15 cellular contexts compared by ENCODE assay signal in genomic region chr11:86678296-86678695, GRCh38. TPM values are rescaled to one million over a fixed set of nuclear protein-coding genes. Genes with fewer than 3 reads are reported as not detected.
A peak's percentile ranks its signal among the peaks of the same experiment; 100 is the strongest.
DNase-seq lines count a peak whose midpoint lies in the region; ATAC-seq and TF ChIP-seq lines count a peak whose summit lies in the region.
"Had no signal": no experiment of that assay in that cellular context is flagged by ENCODE, and none has a peak within 500 bp of the region (broad histone marks: within the 10 kb centered on the region; RNA-seq: fewer than 3 reads in every experiment).

No MANE protein-coding gene starts in this region.

- H3K36me3 ChIP-seq in ectodermal cell (ENCODE audit: control insufficient read depth, insufficient read depth, low read length) (no peaks in the 10 kb centered on the region), uterus (no peaks in the 10 kb centered on the region)
- H3K36me3 ChIP-seq: HAP-1 had no signal

- H3K9me3 Mint-ChIP-seq in neural crest cell, result no peaks in the 10 kb centered on the region

- H3K27ac ChIP-seq in right cardiac atrium (ENCODE audit: low read length), result peak overlapping the region; percentile 38
- H3K27ac ChIP-seq in ectodermal cell (ENCODE audit: insufficient read depth, low read depth, low read length, poor library complexity, severe bottlenecking), result peak overlapping the region; percentile 94
- peak overlapping the region; percentile 57 to 60 for H3K27ac ChIP-seq in uterus

- no peaks in the 10 kb centered on the region for H3K27me3 Mint-ChIP-seq in neural crest cell (ENCODE audit: low read depth)
- H3K27me3 Mint-ChIP-seq: IgD-negative memory B cell had no signal

- intact Hi-C loops in right cardiac atrium (cut with DNase I) (loop anchor here in 1 of 4 donors (10.0 kb wide), 1 partner anchor 127 kb away; the partner anchor contains the start of gene PRSS23), left cardiac atrium (cut with DNase I) (no loop called here), uterus (cut with DNase I; ENCODE audit: low total_unique reads) (no loop called here)

- peaks cover 36% of the 10 kb centered on the region for H3K4me1 Mint-ChIP-seq in neural crest cell

- no peak for TF ChIP-seq POLR2A in uterus (IDR thresholded peaks at IDR 0.05)

- DNase-seq in right cardiac atrium (no peak), left cardiac atrium (no peak), neural crest cell (ENCODE audit: low read depth, low spot score) (no peak), uterus (no peak), Ammon's horn (ENCODE audit: low spot score) (no peak), NCI-H2081 (lab: John Stamatoyannopoulos, UW) (no peak)
- DNase-seq: Caco-2, NCI-H226, NCI-H748 treated with DMSO at 0.1 percent for 48 hours, SIG-M5 had no signal

- ATAC-seq in right cardiac atrium (no peak), left cardiac atrium (no peak), HG02588 (IDR thresholded peaks at IDR 0.05; ENCODE audit: unreplicated experiment) (no peak)
- ATAC-seq: A549 had no signal

- no peaks in the 10 kb centered on the region for H3K9me3 ChIP-seq in right cardiac atrium (ENCODE audit: control insufficient read depth, low read length)
- no peaks in the 10 kb centered on the region for H3K9me3 ChIP-seq in ectodermal cell (ENCODE audit: control insufficient read depth, low read length)
- no peaks in the 10 kb centered on the region for H3K9me3 ChIP-seq in uterus
- H3K9me3 ChIP-seq: A549, Caco-2, HAP-1 had no signal

- H3K4me3 Mint-ChIP-seq in neural crest cell, result peak overlapping the region; percentile 6
- H3K4me3 Mint-ChIP-seq: IgD-negative memory B cell had no signal

- peak overlapping the region; percentile 81 for H3K27ac Mint-ChIP-seq in neural crest cell (ENCODE audit: unreplicated experiment)
- H3K27ac Mint-ChIP-seq: IgD-negative memory B cell had no signal

- 73% methylated on average over 3 of the region's 3 CpGs for WGBS in right cardiac atrium
- 30 to 36% methylated on average over 3 of the region's 3 CpGs for WGBS in ectodermal cell, 2 experiments

- H3K4me3 ChIP-seq in right cardiac atrium (ENCODE audit: low read length), result no peak overlapping the region
- no peak overlapping the region for H3K4me3 ChIP-seq in ectodermal cell (ENCODE audit: insufficient read depth, low read depth, low read length)
- no peak overlapping the region for H3K4me3 ChIP-seq in uterus
- H3K4me3 ChIP-seq: A549, HAP-1 had no signal

- TF ChIP-seq CTCF in neural crest cell (conservative IDR thresholded peaks at IDR 0.05) (no peak), uterus (IDR thresholded peaks at IDR 0.05) (no peak)

- H3K36me3 Mint-ChIP-seq in neural crest cell (ENCODE audit: low read depth), result no peaks in the 10 kb centered on the region
- H3K36me3 Mint-ChIP-seq: IgD-negative memory B cell had no signal

- peaks cover 15% of the 10 kb centered on the region for H3K4me1 ChIP-seq in right cardiac atrium (ENCODE audit: control insufficient read depth, insufficient read depth, low read length)
- H3K4me1 ChIP-seq in ectodermal cell (ENCODE audit: control insufficient read depth, insufficient read depth, low read length), result peaks cover 50% of the 10 kb centered on the region
- H3K4me1 ChIP-seq in uterus, result no peaks in the 10 kb centered on the region

- H3K27me3 ChIP-seq in right cardiac atrium (ENCODE audit: control insufficient read depth, insufficient read depth), result no peaks in the 10 kb centered on the region
- H3K27me3 ChIP-seq in ectodermal cell (ENCODE audit: control insufficient read depth, insufficient read depth, low read length, poor library complexity, severe bottlenecking), result peaks cover 6% of the 10 kb centered on the region
- no peaks in the 10 kb centered on the region for H3K27me3 ChIP-seq in uterus

RNA-seq across cellular contexts. Expression of gene ME3, which starts 5.9 kb away (rescaled TPM):
- total RNA-seq in right cardiac atrium (10 to 100 TPM; 20.8 to 24.0 (median 23.4) TPM), left cardiac atrium (10 to 100 TPM; 19.7 to 24.2 TPM), neural crest cell (17.3 and 18.9 TPM in 2 replicates), uterus (100 to 1,000 TPM in 1 of 4 donors, 10 to 100 TPM in 3; 44.3 to 169 (median 54.2) TPM)
- polyA plus RNA-seq in right cardiac atrium, result 23.6 TPM
- polyA plus RNA-seq in ectodermal cell (2013, experiment 1 of 4), result 14.7 TPM
- polyA plus RNA-seq in ectodermal cell (2013, experiment 2 of 4), result 23.3 TPM
- polyA plus RNA-seq in ectodermal cell (2013, experiment 3 of 4), result 17.6 TPM
- polyA plus RNA-seq in ectodermal cell (2013, experiment 4 of 4), result 22.5 TPM
- polyA plus RNA-seq: IgD-negative memory B cell had no signal

Comparison
In these comparisons a context has a peak if more than half of its experiments do, and no peak if none do; other contexts are left out.
1. H3K27ac ChIP-seq: peak in every context shown above with its lines; median percentile 94 in ectodermal cell; 58 in uterus; 38 in right cardiac atrium.